In the genomic region with DNA sequence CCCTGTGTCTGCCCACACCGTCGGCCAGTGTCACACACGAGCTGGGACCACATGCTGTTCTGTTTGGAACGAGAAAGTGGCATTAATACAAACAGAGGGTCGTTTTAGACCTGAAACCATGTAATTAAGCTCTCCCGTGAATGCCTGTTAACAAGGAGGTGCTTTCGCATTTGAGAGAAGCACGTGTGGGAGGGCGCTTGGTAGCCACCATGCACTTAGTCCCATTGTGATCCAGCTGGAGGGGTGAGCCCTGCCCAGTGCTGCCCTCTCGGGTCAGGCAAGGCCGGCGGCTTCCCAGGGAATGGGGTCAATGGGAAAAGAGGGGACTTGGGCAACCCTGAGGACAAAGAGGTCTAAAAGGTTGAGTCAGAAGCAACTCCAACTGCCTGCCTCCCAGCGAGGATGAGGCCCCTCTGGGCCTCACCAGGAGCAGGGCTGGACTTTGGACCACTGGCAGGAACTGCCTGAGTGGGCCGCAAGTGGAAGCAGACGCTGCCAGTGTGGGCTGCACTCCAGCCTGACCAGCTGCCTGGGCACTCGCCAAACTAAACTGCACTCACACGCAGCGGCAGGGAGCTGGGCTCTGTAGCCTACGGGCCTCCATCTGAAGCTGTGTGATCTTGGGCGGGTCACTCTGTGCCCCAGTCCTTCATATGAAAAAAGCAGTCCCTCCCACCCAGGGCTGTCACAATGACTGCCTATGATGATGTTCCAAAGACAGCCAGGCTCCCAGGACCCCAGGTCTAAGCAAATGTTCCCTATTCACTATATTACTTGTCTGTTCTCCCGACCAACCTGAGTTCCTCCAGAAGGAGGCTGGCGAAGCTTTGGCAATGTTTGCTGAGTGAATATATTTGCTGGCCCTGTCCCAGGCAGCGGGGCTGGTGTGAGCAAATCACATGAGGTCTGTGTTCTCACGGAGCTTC, we compare ENCODE assay signal across 2 cellular contexts.
TF ChIP-seq lines count a peak whose summit lies in the region.

No MANE protein-coding gene starts in this region.

TF ChIP-seq in IMR-90, 13 proteins besides CTCF, POLR2A, EP300 and RAD21 (continued from another document):
- TF ChIP-seq ELK1 (IDR thresholded peaks at IDR 0.05; ENCODE audit: borderline replicate concordance, low read depth, low read length): no peak
- TF ChIP-seq RFX5 (IDR thresholded peaks at IDR 0.05; ENCODE audit: low read depth, low read length): no peak
- TF ChIP-seq, protein P1, sequence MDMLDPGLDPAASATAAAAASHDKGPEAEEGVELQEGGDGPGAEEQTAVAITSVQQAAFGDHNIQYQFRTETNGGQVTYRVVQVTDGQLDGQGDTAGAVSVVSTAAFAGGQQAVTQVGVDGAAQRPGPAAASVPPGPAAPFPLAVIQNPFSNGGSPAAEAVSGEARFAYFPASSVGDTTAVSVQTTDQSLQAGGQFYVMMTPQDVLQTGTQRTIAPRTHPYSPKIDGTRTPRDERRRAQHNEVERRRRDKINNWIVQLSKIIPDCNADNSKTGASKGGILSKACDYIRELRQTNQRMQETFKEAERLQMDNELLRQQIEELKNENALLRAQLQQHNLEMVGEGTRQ (IDR thresholded peaks at IDR 0.05; ENCODE audit: low read depth, low read length): no peak
- no peak for TF ChIP-seq CHD1 (IDR thresholded peaks at IDR 0.05; ENCODE audit: low read depth, low read length)
- TF ChIP-seq SMC3 (IDR thresholded peaks at IDR 0.05; ENCODE audit: low read depth, low read length): no peak
- TF ChIP-seq CEBPB (IDR thresholded peaks at IDR 0.05; ENCODE audit: low read depth, low read length): no peak
- no peak for TF ChIP-seq MAZ (IDR thresholded peaks at IDR 0.05; ENCODE audit: borderline replicate concordance, low read depth, low read length)
- TF ChIP-seq MAFK (IDR thresholded peaks at IDR 0.05; ENCODE audit: low read depth, low read length): no peak

TF ChIP-seq in SK-N-SH treated with all-trans-retinoic acid at 6 μM for 48 hours, 23 proteins besides CTCF, POLR2A, EP300 and RAD21 (continued from another document):
- TF ChIP-seq TSHZ2 (CRISPR knock-in tag; IDR thresholded peaks at IDR 0.05) (no peak), ISL1 (CRISPR knock-in tag; IDR thresholded peaks at IDR 0.05) (no peak), ESRRG (CRISPR knock-in tag; IDR thresholded peaks at IDR 0.05) (no peak), PPARA (CRISPR knock-in tag; IDR thresholded peaks at IDR 0.05; ENCODE audit: borderline replicate concordance) (no peak), ZNF565 (CRISPR knock-in tag; conservative IDR thresholded peaks at IDR 0.05; ENCODE audit: low read depth) (no peak), ZNF70 (CRISPR knock-in tag; IDR thresholded peaks at IDR 0.05) (no peak), ZC3H10 (CRISPR knock-in tag; IDR thresholded peaks at IDR 0.05) (no peak), BACH2 (CRISPR knock-in tag; IDR thresholded peaks at IDR 0.05; ENCODE audit: borderline replicate concordance) (no peak), RARB (CRISPR knock-in tag; IDR thresholded peaks at IDR 0.05) (no peak), PATZ1 (CRISPR knock-in tag; IDR thresholded peaks at IDR 0.05; ENCODE audit: borderline replicate concordance) (no peak), OSR1 (CRISPR knock-in tag; IDR thresholded peaks at IDR 0.05) (no peak)
